19 cellular contexts compared by ENCODE assay signal in genomic region chr10:118961401-118961800, GRCh38.
"Had no signal": no experiment of that assay in that cellular context is flagged by ENCODE, and none has a peak within 500 bp of the region (broad histone marks: within the 10 kb centered on the region; RNA-seq: fewer than 3 reads in every experiment).

No MANE protein-coding gene starts in this region.

- DNase-seq: activated CD4-positive, alpha-beta T cell treated with anti-CD3 and anti-CD28 coated beads for 4 hours; activated CD8-positive, alpha-beta memory T cell treated with anti-CD3 and anti-CD28 coated beads, Interleukin-2, amount 50 U/mL, for 48 hours; activated CD8-positive, alpha-beta T cell treated with anti-CD3 and anti-CD28 coated beads, Interleukin-2, amount 10 ng/mL, durations not matched to agents 7 days and 5 days; activated naive CD4-positive, alpha-beta T cell treated with anti-CD3 and anti-CD28 coated beads, Interleukin-2, amount 50 U/mL, for 16 hours; activated naive CD8-positive, alpha-beta T cell treated with anti-CD3 and anti-CD28 coated beads, Interleukin-2, amount 10 ng/mL, durations not matched to agents 7 days and 5 days; activated T-cell treated with anti-CD3 and anti-CD28 coated beads, Interleukin-2, amount 50 U/mL, for 1 hour; aorta; KG1; NCI-H1092; NCI-H1417; NCI-H2029; NCI-H2107; NCI-H345; NCI-H510A; NCI-H526 treated with DMSO at 0.1 percent for 48 hours; SHP77 had no signal

- H3K4me3 Mint-ChIP-seq: activated CD8-positive, alpha-beta T cell treated with anti-CD3 and anti-CD28 coated beads, Interleukin-2, amount 10 ng/mL, durations not matched to agents 7 days and 5 days; activated naive CD8-positive, alpha-beta T cell treated with anti-CD3 and anti-CD28 coated beads, Interleukin-2, amount 10 ng/mL, durations not matched to agents 7 days and 5 days; T-helper 1 cell treated with Interleukin-12 subunit alpha and Interleukin-12 subunit beta and Interleukin-4 antibody, amounts not matched to agents 30 μg/mL and 1 μg/mL, for 36 hours had no signal

- H3K9me3 Mint-ChIP-seq: activated naive CD8-positive, alpha-beta T cell treated with anti-CD3 and anti-CD28 coated beads, Interleukin-2, amount 10 ng/mL, durations not matched to agents 7 days and 5 days; T-helper 1 cell treated with Interleukin-12 subunit alpha and Interleukin-12 subunit beta and Interleukin-4 antibody, amounts not matched to agents 30 μg/mL and 1 μg/mL, for 36 hours had no signal

- H3K27ac Mint-ChIP-seq: activated CD8-positive, alpha-beta T cell treated with anti-CD3 and anti-CD28 coated beads, Interleukin-2, amount 10 ng/mL, durations not matched to agents 7 days and 5 days; activated naive CD8-positive, alpha-beta T cell treated with anti-CD3 and anti-CD28 coated beads, Interleukin-2, amount 10 ng/mL, durations not matched to agents 7 days and 5 days; T-helper 1 cell treated with Interleukin-12 subunit alpha and Interleukin-12 subunit beta and Interleukin-4 antibody, amounts not matched to agents 30 μg/mL and 1 μg/mL, for 36 hours had no signal

- ATAC-seq: activated CD4-positive, CD25-positive, alpha-beta regulatory T cell treated with anti-CD3 and anti-CD28 coated beads, Interleukin-2, amount 50 U/mL, for 24 hours; activated CD8-positive, alpha-beta T cell treated with anti-CD3 and anti-CD28 coated beads, Interleukin-2, amount 10 ng/mL, durations not matched to agents 7 days and 5 days; Panc1 had no signal
